ENCODE assay signal across 11 cellular contexts in the genomic region with DNA sequence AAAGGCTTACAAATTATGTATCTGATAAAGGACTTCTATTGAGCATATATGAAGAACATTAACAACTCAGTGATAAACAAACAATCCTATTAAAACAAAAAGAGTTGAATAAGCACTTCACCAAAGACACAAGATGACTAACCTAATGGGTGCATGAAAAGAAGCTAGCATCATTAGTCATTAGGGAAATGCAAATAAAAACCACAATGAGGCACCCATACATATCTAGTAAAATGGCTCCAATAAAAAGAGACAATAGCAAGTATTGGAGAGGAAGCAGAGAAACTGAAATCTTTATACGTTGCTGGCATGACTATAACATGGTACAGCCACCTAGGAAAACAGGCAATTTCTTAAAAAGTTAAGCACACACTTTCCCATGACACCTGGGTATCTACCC.
DNase-seq lines count a peak whose midpoint lies in the region; ATAC-seq and TF ChIP-seq lines count a peak whose summit lies in the region.
"Had no signal": no experiment of that assay in that cellular context is flagged by ENCODE, and none has a peak within 500 bp of the region (broad histone marks: within the 10 kb centered on the region; RNA-seq: fewer than 3 reads in every experiment).

No MANE protein-coding gene starts in this region.

- H3K27ac ChIP-seq in vagina = no peak overlapping the region

- H3K4me3 Mint-ChIP-seq in activated CD4-positive, alpha-beta T cell treated with anti-CD3 and anti-CD28 coated beads, Interleukin-2, amount 10 ng/mL, durations not matched to agents 7 days and 5 days = no peak overlapping the region
- H3K4me3 Mint-ChIP-seq: T-helper 1 cell treated with Interleukin-12 subunit alpha and Interleukin-12 subunit beta and Interleukin-4 antibody, amounts not matched to agents 30 μg/mL and 1 μg/mL, for 36 hours had no signal

- H3K4me1 Mint-ChIP-seq in activated CD4-positive, alpha-beta T cell treated with anti-CD3 and anti-CD28 coated beads, Interleukin-2, amount 10 ng/mL, durations not matched to agents 7 days and 5 days = peaks cover 2% of the 10 kb centered on the region

- peak; percentile 88 for DNase-seq in ELR (ENCODE audit: low read depth)
- DNase-seq in LHCN-M2 (ENCODE audit: low read depth) = peak; percentile 26
- DNase-seq in vagina (ENCODE audit: extremely low spot score in 2 of 2) = no peak
- no peak for DNase-seq in AML-193 (lab: John Stamatoyannopoulos, UW)
- no peak for DNase-seq in activated CD4-positive, alpha-beta T cell treated with anti-CD3 and anti-CD28 coated beads, Interleukin-2, amount 10 ng/mL, durations not matched to agents 7 days and 5 days
- no peak for DNase-seq in NCI-H2029 treated with DMSO at 0.1 percent for 48 hours (lab: John Stamatoyannopoulos, UW)
- DNase-seq: NCI-H187 had no signal

- no peaks in the 10 kb centered on the region for H3K9me3 Mint-ChIP-seq in activated CD4-positive, alpha-beta T cell treated with anti-CD3 and anti-CD28 coated beads, Interleukin-2, amount 10 ng/mL, durations not matched to agents 7 days and 5 days
- H3K9me3 Mint-ChIP-seq: T-helper 1 cell treated with Interleukin-12 subunit alpha and Interleukin-12 subunit beta and Interleukin-4 antibody, amounts not matched to agents 30 μg/mL and 1 μg/mL, for 36 hours had no signal

- no peak overlapping the region for H3K27ac Mint-ChIP-seq in activated CD4-positive, alpha-beta T cell treated with anti-CD3 and anti-CD28 coated beads, Interleukin-2, amount 10 ng/mL, durations not matched to agents 7 days and 5 days
- H3K27ac Mint-ChIP-seq: T-helper 1 cell treated with Interleukin-12 subunit alpha and Interleukin-12 subunit beta and Interleukin-4 antibody, amounts not matched to agents 30 μg/mL and 1 μg/mL, for 36 hours had no signal

- ATAC-seq in GM21529 (IDR thresholded peaks at IDR 0.05; ENCODE audit: unreplicated experiment) (peak; percentile 62), esophagus mucosa (peak; percentile 80)
- ATAC-seq: HCT116 had no signal

- H3K27me3 ChIP-seq in vagina = no peaks in the 10 kb centered on the region

- POLR2A ChIA-PET in activated CD4-positive, alpha-beta T cell treated with anti-CD3 and anti-CD28 coated beads, Interleukin-2, amount 10 ng/mL, durations not matched to agents 7 days and 5 days (lab: Charles Lee) = no interaction called here

- H3K27me3 Mint-ChIP-seq in activated CD4-positive, alpha-beta T cell treated with anti-CD3 and anti-CD28 coated beads, Interleukin-2, amount 10 ng/mL, durations not matched to agents 7 days and 5 days = peaks cover 3% of the 10 kb centered on the region

- no peaks in the 10 kb centered on the region for H3K36me3 ChIP-seq in vagina

- CTCF ChIA-PET in activated CD4-positive, alpha-beta T cell treated with anti-CD3 and anti-CD28 coated beads, Interleukin-2, amount 10 ng/mL, durations not matched to agents 7 days and 5 days (lab: Charles Lee) = no interaction called here

- no peak for TF ChIP-seq CTCF in vagina (IDR thresholded peaks at IDR 0.05)

- intact Hi-C loops in vagina (cut with DNase I) = no loop called here

- no peaks in the 10 kb centered on the region for H3K36me3 Mint-ChIP-seq in activated CD4-positive, alpha-beta T cell treated with anti-CD3 and anti-CD28 coated beads, Interleukin-2, amount 10 ng/mL, durations not matched to agents 7 days and 5 days (ENCODE audit: low read depth)

- H3K4me1 ChIP-seq in vagina = no peaks in the 10 kb centered on the region

- no peak overlapping the region for H3K4me3 ChIP-seq in vagina

- no peak for TF ChIP-seq POLR2A in vagina (IDR thresholded peaks at IDR 0.05)

- H3K9me3 ChIP-seq in vagina = no peaks in the 10 kb centered on the region

Comparison
In these comparisons a context has a peak if more than half of its experiments do, and no peak if none do; other contexts are left out.
1. DNase-seq: peak in ELR (single experiment) and LHCN-M2 (single experiment); none in vagina (0 of 2), AML-193 (0 of 2), activated CD4-positive, alpha-beta T cell treated with anti-CD3 and anti-CD28 coated beads, Interleukin-2, amount 10 ng/mL, durations not matched to agents 7 days and 5 days (single experiment) and NCI-H2029 treated with DMSO at 0.1 percent for 48 hours (single experiment).